In the genomic region with DNA sequence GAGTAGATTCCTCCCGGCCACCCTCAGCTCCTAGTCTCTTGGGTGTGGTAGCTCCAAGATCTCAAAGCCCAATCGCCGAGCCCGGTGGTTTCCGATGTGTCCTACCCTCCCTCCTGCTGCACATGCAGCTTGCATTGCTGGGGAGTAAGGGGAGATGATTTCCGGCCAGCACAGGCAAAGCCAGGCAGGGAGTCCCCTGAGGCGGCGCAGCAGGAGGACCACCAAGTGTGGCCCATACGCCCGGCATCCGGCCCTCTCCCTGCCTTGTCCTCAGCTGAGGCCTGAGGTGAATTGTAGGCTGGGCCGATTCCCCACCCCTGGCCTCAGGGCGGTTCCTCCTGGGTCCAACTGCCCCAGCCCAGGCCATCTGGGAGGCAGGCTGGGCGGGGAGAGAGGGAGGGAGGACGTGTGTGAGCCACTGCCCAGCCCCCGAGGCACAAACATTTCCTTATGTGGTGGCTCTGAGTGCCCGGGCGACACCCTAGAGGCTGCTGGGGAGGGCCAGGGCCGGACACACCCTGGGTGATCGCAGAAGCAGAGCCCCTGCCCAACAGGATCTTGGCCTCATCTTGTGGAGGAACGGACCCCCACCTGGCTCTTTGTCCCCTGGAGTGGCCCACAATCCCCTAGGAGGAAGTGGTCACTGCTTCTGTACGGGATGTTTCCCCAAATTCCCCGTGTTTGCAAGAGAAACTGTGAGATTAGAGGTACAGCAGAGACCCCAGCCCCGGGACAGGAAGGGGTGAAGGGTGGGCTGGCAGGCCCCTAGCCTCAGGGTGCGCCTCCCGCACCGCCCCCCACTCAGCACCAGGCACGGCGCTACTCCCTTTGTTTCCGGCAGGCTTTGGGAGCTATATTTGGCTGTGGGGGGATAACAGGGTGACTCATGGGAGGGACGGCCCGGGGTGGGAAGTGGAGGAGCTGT, we compare ENCODE assay signal across 1 cellular context.
TF ChIP-seq lines count a peak whose summit lies in the region.

No MANE protein-coding gene starts in this region.

TF ChIP-seq in HEK293, 187 proteins besides CTCF, POLR2A, EP300 and RAD21 (continued from another document and continues in another):
- TF ChIP-seq ZNF449 (tag by site-specific recombination; IDR thresholded peaks at IDR 0.05) (peak; percentile 90), RBAK (tag by site-specific recombination; IDR thresholded peaks at IDR 0.05) (no peak), ZNF677 (tag by site-specific recombination; IDR thresholded peaks at IDR 0.05) (no peak), ZNF510 (tag by site-specific recombination; IDR thresholded peaks at IDR 0.05; ENCODE audit: insufficient replicate concordance) (no peak), PRDM1 (tag by site-specific recombination; IDR thresholded peaks at IDR 0.05) (no peak), MYNN (tag by site-specific recombination; IDR thresholded peaks at IDR 0.05; ENCODE audit: borderline replicate concordance) (no peak), ZNF585B (tag by site-specific recombination; IDR thresholded peaks at IDR 0.05) (no peak), ZNF701 (tag by site-specific recombination; IDR thresholded peaks at IDR 0.05) (no peak), ZNF394 (tag by site-specific recombination; IDR thresholded peaks at IDR 0.05; ENCODE audit: borderline replicate concordance) (peak; percentile 96), ZNF488 (tag by site-specific recombination; IDR thresholded peaks at IDR 0.05) (no peak), ZNF416 (tag by site-specific recombination; IDR thresholded peaks at IDR 0.05) (no peak), ZNF391 (tag by site-specific recombination; IDR thresholded peaks at IDR 0.05; ENCODE audit: borderline replicate concordance, low read depth) (no peak), ZNF140 (tag by site-specific recombination; IDR thresholded peaks at IDR 0.05) (no peak), ZNF174 (tag by site-specific recombination; IDR thresholded peaks at IDR 0.05) (no peak), ZNF10 (tag by site-specific recombination; IDR thresholded peaks at IDR 0.05) (no peak), ZNF221 (tag by site-specific recombination; IDR thresholded peaks at IDR 0.05; ENCODE audit: borderline replicate concordance) (no peak), KLF8 (tag by site-specific recombination; IDR thresholded peaks at IDR 0.05) (no peak; the same call in 1 of the 2 replicates), KLF10 (tag by site-specific recombination; IDR thresholded peaks at IDR 0.05) (peak; percentile 80; the same call in 1 of the 2 replicates), ZNF530 (tag by site-specific recombination; IDR thresholded peaks at IDR 0.05; ENCODE audit: low read depth) (peak; percentile 65; the same call in 1 of the 2 replicates), ZNF248 (tag by site-specific recombination; IDR thresholded peaks at IDR 0.05) (no peak), ZNF707 (tag by site-specific recombination; IDR thresholded peaks at IDR 0.05) (no peak), ZNF311 (tag by site-specific recombination; IDR thresholded peaks at IDR 0.05; ENCODE audit: borderline replicate concordance) (no peak), ZNF791 (tag by site-specific recombination; IDR thresholded peaks at IDR 0.05) (no peak), ZNF274 (IDR thresholded peaks at IDR 0.05; ENCODE audit: low read length) (no peak), ZNF274 (tag by site-specific recombination; IDR thresholded peaks at IDR 0.05; ENCODE audit: borderline replicate concordance) (no peak), ATF2 (tag by site-specific recombination; IDR thresholded peaks at IDR 0.05; ENCODE audit: low read depth) (no peak), ZNF335 (tag by site-specific recombination; conservative IDR thresholded peaks at IDR 0.05) (peak; percentile 75), SCRT2 (tag by site-specific recombination; IDR thresholded peaks at IDR 0.05) (no peak), ZNF157 (tag by site-specific recombination; IDR thresholded peaks at IDR 0.05) (no peak), ZNF664 (tag by site-specific recombination; IDR thresholded peaks at IDR 0.05) (no peak), ZBTB49 (tag by site-specific recombination; IDR thresholded peaks at IDR 0.05; ENCODE audit: low read depth) (no peak), ZBTB6 (tag by site-specific recombination; IDR thresholded peaks at IDR 0.05) (no peak), ZNF426 (tag by site-specific recombination; IDR thresholded peaks at IDR 0.05) (no peak), GLI4 (tag by site-specific recombination; IDR thresholded peaks at IDR 0.05) (no peak), ZBTB20 (tag by site-specific recombination; IDR thresholded peaks at IDR 0.05) (peak; percentile 47; the same call in 1 of the 2 replicates), ZNF354C (tag by site-specific recombination; IDR thresholded peaks at IDR 0.05; ENCODE audit: borderline replicate concordance, low read depth) (no peak), ZNF473 (tag by site-specific recombination; IDR thresholded peaks at IDR 0.05) (no peak), ZNF610 (tag by site-specific recombination; IDR thresholded peaks at IDR 0.05; ENCODE audit: borderline replicate concordance) (peak; percentile 36; the same call in 1 of the 2 replicates), SALL2 (tag by site-specific recombination; IDR thresholded peaks at IDR 0.05; ENCODE audit: borderline replicate concordance) (no peak), OVOL3 (tag by site-specific recombination; IDR thresholded peaks at IDR 0.05) (no peak)
- TF ChIP-seq, protein P1, sequence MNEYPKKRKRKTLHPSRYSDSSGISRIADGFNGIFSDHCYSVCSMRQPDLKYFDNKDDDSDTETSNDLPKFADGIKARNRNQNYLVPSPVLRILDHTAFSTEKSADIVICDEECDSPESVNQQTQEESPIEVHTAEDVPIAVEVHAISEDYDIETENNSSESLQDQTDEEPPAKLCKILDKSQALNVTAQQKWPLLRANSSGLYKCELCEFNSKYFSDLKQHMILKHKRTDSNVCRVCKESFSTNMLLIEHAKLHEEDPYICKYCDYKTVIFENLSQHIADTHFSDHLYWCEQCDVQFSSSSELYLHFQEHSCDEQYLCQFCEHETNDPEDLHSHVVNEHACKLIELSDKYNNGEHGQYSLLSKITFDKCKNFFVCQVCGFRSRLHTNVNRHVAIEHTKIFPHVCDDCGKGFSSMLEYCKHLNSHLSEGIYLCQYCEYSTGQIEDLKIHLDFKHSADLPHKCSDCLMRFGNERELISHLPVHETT (tag by site-specific recombination; IDR thresholded peaks at IDR 0.05) = no peak
- TF ChIP-seq, protein P2, sequence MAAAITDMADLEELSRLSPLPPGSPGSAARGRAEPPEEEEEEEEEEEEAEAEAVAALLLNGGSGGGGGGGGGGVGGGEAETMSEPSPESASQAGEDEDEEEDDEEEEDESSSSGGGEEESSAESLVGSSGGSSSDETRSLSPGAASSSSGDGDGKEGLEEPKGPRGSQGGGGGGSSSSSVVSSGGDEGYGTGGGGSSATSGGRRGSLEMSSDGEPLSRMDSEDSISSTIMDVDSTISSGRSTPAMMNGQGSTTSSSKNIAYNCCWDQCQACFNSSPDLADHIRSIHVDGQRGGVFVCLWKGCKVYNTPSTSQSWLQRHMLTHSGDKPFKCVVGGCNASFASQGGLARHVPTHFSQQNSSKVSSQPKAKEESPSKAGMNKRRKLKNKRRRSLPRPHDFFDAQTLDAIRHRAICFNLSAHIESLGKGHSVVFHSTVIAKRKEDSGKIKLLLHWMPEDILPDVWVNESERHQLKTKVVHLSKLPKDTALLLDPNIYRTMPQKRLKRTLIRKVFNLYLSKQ (tag by site-specific recombination; IDR thresholded peaks at IDR 0.05; ENCODE audit: borderline replicate concordance) = no peak
- TF ChIP-seq, protein P3, sequence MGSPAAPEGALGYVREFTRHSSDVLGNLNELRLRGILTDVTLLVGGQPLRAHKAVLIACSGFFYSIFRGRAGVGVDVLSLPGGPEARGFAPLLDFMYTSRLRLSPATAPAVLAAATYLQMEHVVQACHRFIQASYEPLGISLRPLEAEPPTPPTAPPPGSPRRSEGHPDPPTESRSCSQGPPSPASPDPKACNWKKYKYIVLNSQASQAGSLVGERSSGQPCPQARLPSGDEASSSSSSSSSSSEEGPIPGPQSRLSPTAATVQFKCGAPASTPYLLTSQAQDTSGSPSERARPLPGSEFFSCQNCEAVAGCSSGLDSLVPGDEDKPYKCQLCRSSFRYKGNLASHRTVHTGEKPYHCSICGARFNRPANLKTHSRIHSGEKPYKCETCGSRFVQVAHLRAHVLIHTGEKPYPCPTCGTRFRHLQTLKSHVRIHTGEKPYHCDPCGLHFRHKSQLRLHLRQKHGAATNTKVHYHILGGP (tag by site-specific recombination; IDR thresholded peaks at IDR 0.05) = no peak
- TF ChIP-seq, protein P4, sequence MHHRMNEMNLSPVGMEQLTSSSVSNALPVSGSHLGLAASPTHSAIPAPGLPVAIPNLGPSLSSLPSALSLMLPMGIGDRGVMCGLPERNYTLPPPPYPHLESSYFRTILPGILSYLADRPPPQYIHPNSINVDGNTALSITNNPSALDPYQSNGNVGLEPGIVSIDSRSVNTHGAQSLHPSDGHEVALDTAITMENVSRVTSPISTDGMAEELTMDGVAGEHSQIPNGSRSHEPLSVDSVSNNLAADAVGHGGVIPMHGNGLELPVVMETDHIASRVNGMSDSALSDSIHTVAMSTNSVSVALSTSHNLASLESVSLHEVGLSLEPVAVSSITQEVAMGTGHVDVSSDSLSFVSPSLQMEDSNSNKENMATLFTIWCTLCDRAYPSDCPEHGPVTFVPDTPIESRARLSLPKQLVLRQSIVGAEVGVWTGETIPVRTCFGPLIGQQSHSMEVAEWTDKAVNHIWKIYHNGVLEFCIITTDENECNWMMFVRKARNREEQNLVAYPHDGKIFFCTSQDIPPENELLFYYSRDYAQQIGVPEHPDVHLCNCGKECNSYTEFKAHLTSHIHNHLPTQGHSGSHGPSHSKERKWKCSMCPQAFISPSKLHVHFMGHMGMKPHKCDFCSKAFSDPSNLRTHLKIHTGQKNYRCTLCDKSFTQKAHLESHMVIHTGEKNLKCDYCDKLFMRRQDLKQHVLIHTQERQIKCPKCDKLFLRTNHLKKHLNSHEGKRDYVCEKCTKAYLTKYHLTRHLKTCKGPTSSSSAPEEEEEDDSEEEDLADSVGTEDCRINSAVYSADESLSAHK (tag by site-specific recombination; IDR thresholded peaks at IDR 0.05) = no peak
- TF ChIP-seq, protein P5, sequence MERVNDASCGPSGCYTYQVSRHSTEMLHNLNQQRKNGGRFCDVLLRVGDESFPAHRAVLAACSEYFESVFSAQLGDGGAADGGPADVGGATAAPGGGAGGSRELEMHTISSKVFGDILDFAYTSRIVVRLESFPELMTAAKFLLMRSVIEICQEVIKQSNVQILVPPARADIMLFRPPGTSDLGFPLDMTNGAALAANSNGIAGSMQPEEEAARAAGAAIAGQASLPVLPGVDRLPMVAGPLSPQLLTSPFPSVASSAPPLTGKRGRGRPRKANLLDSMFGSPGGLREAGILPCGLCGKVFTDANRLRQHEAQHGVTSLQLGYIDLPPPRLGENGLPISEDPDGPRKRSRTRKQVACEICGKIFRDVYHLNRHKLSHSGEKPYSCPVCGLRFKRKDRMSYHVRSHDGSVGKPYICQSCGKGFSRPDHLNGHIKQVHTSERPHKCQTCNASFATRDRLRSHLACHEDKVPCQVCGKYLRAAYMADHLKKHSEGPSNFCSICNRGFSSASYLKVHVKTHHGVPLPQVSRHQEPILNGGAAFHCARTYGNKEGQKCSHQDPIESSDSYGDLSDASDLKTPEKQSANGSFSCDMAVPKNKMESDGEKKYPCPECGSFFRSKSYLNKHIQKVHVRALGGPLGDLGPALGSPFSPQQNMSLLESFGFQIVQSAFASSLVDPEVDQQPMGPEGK (tag by site-specific recombination; IDR thresholded peaks at IDR 0.05) = peak; percentile 87
